9 cellular contexts compared by ENCODE assay signal in genomic region chr17:79798296-79799173, GRCh38. TPM values are rescaled to one million over a fixed set of nuclear protein-coding genes. Genes with fewer than 3 reads are reported as not detected.
A peak's percentile ranks its signal among the peaks of the same experiment; 100 is the strongest.
DNase-seq lines count a peak whose midpoint lies in the region; ATAC-seq and TF ChIP-seq lines count a peak whose summit lies in the region.
"Had no signal": no experiment of that assay in that cellular context is flagged by ENCODE, and none has a peak within 500 bp of the region (broad histone marks: within the 10 kb centered on the region; RNA-seq: fewer than 3 reads in every experiment).

No MANE protein-coding gene starts in this region.

- TF ChIP-seq CTCF in HFF-Myc (IDR thresholded peaks at IDR 0.05; ENCODE audit: low read depth, low read length, missing control alignments) (no peak), astrocyte of the cerebellum (IDR thresholded peaks at IDR 0.05; ENCODE audit: low read depth, low read length, missing control alignments) (no peak)

- no peak for DNase-seq in HFF-Myc (ENCODE audit: extremely low read depth, low read depth)
- no peak for DNase-seq in astrocyte of the cerebellum (ENCODE audit: low read depth)
- DNase-seq in mesenchymal stem cell = no peak
- DNase-seq in DMS79 (lab: John Stamatoyannopoulos, UW) = no peak
- no peak for DNase-seq in HEK293T (ENCODE audit: extremely low spot score)
- DNase-seq: foreskin melanocyte had no signal

- no peak overlapping the region for H3K4ac ChIP-seq in mesenchymal stem cell (ENCODE audit: low read depth in 1 of 2, low read length in 2 of 2)

- peaks cover 11% of the 10 kb centered on the region for H3K79me1 ChIP-seq in mesenchymal stem cell (replicated peaks; ENCODE audit: low read length, poor library complexity, severe bottlenecking)

- in situ Hi-C loops in astrocyte of the cerebellum (cut with HindIII; ENCODE audit: low sequenced_read_pairs) = loop anchor here (5.0 kb wide), 1 partner anchor 179 kb away; no protein-coding TSS in a partner anchor

- H2AFZ ChIP-seq in ACC112 (ENCODE audit: low read length, unreplicated experiment) (peak overlapping the region; percentile 48), mesenchymal stem cell (ENCODE audit: low read depth, low read length) (no peak overlapping the region)

- CTCF ChIA-PET in HEK293T (lab: Yijun Ruan, JAX) = interaction anchor here (0.6 to 1.5 kb wide), 2 partner anchors 9 to 14 kb away, joined by 3 read pairs; no protein-coding TSS in a partner anchor

- H3K4me3 ChIP-seq in ACC112 (ENCODE audit: low read depth, low read length) (peak overlapping the region; percentile 94), HFF-Myc (replicated peaks; ENCODE audit: low read depth, low read length) (peak overlapping the region; percentile 22), astrocyte of the cerebellum (ENCODE audit: low read depth, low read length) (peak overlapping the region; percentile 74), mesenchymal stem cell (ENCODE audit: insufficient read depth in 1 of 2, low read depth in 1 of 2, low read length in 2 of 2) (peak overlapping the region; percentile 11 to 46)

- H4K91ac ChIP-seq in mesenchymal stem cell (ENCODE audit: low read length) = no peak overlapping the region

- no peak overlapping the region for H3K9ac ChIP-seq in mesenchymal stem cell (ENCODE audit: low read length)

- WGBS in mesenchymal stem cell = 2% methylated on average over 69 of the region's 71 CpGs

- H3K79me2 ChIP-seq in ACC112 (ENCODE audit: control insufficient read depth, insufficient read depth, low read length, unreplicated experiment) = no peaks in the 10 kb centered on the region

- H3K9me3 ChIP-seq in mesenchymal stem cell (ENCODE audit: control insufficient read depth, low read length) = peaks cover 8% of the 10 kb centered on the region

- H2BK15ac ChIP-seq in mesenchymal stem cell (ENCODE audit: low read depth, poor library complexity, severe bottlenecking) = peak overlapping the region; percentile 60

- H3K4me1 ChIP-seq in ACC112 (ENCODE audit: control insufficient read depth, insufficient read depth, low read length, unreplicated experiment) (peaks cover 26% of the 10 kb centered on the region), mesenchymal stem cell (ENCODE audit: control insufficient read depth, insufficient read depth, low read depth, low read length) (peaks cover 52% of the 10 kb centered on the region)

- H3K27ac ChIP-seq in ACC112 (ENCODE audit: low read depth, low read length) (no peak overlapping the region), mesenchymal stem cell (ENCODE audit: low read length, poor library complexity, severe bottlenecking) (no peak overlapping the region)

- H3K4me2 ChIP-seq in mesenchymal stem cell (ENCODE audit: low read length, poor library complexity, severe bottlenecking) = peak overlapping the region; percentile 90

- no peak for ATAC-seq in HG03354 (IDR thresholded peaks at IDR 0.05; ENCODE audit: poor library complexity, severe bottlenecking, unreplicated experiment)
- no peak for ATAC-seq in HG03097 (IDR thresholded peaks at IDR 0.05; ENCODE audit: low FRiP score, unreplicated experiment)

- H4K8ac ChIP-seq in mesenchymal stem cell (ENCODE audit: low read length) = peak overlapping the region; percentile 35

- H2BK5ac ChIP-seq in mesenchymal stem cell (ENCODE audit: low read depth, low read length, poor library complexity, severe bottlenecking) = no peak overlapping the region

- no peak overlapping the region for H2BK120ac ChIP-seq in mesenchymal stem cell (ENCODE audit: low read depth, low read length)

- no peak overlapping the region for H2AK5ac ChIP-seq in mesenchymal stem cell (ENCODE audit: low read length, severe bottlenecking)

- no peak overlapping the region for H3K14ac ChIP-seq in mesenchymal stem cell (ENCODE audit: low read length in 2 of 2)

- H3K36me3 ChIP-seq in ACC112 (ENCODE audit: insufficient read depth, low read length) = no peaks in the 10 kb centered on the region
- peaks cover 0 to 14% of the 10 kb centered on the region in 2 experiments for H3K36me3 ChIP-seq in mesenchymal stem cell (ENCODE audit: control insufficient read depth in 1 of 2, insufficient read depth in 2 of 2, low read depth in 1 of 2, low read length in 2 of 2)

- H3K23ac ChIP-seq in mesenchymal stem cell (ENCODE audit: low read length in 2 of 2) = peak overlapping the region in 1 of 2 experiments; percentile 9

- peak overlapping the region in 1 of 2 experiments; percentile 54 for H2BK12ac ChIP-seq in mesenchymal stem cell (ENCODE audit: low read length in 2 of 2)

- POLR2A ChIA-PET in HEK293T (lab: Yijun Ruan, JAX) = interaction anchor here (1.1 to 4.2 kb wide), 5 partner anchors 13 to 195 kb away, joined by 3 to 33 read pairs (median 15); partner anchors contain the start of genes CBX2 and CBX4

- H3K27me3 ChIP-seq in ACC112 (ENCODE audit: insufficient read depth, low read length) (peaks cover 59% of the 10 kb centered on the region), mesenchymal stem cell (ENCODE audit: control insufficient read depth in 1 of 2, insufficient read depth in 1 of 2, low read length in 2 of 2) (peaks cover 55 to 59% of the 10 kb centered on the region in 2 experiments)

- H3K18ac ChIP-seq in mesenchymal stem cell (ENCODE audit: low read depth in 1 of 2, low read length in 2 of 2) = peak overlapping the region in 1 of 2 experiments; percentile 84

TF ChIP-seq in HEK293T, 16 proteins besides CTCF, POLR2A, EP300 and RAD21:
- TF ChIP-seq LEF1 (IDR thresholded peaks at IDR 0.05; ENCODE audit: borderline replicate concordance) (no peak), PKNOX1 (IDR thresholded peaks at IDR 0.05) (no peak), ZNF384 (IDR thresholded peaks at IDR 0.05) (no peak), ELF4 (IDR thresholded peaks at IDR 0.05) (no peak), BHLHE40 (IDR thresholded peaks at IDR 0.05; ENCODE audit: borderline replicate concordance) (no peak), FOXM1 (IDR thresholded peaks at IDR 0.05; ENCODE audit: borderline replicate concordance) (no peak), SP1 (IDR thresholded peaks at IDR 0.05) (no peak)

RNA-seq across cellular contexts. Expression of gene CBX8, which starts 1.7 kb away (rescaled TPM):
- polyA plus RNA-seq in mesenchymal stem cell (2013, experiment 1 of 2) = 2.9 TPM
- 2.8 TPM for polyA plus RNA-seq in mesenchymal stem cell (2013, experiment 2 of 2)

RNA-seq across cellular contexts. Expression of gene CBX2, which starts 20.6 kb away (rescaled TPM):
- polyA plus RNA-seq in mesenchymal stem cell (2013, experiment 1 of 2) = 2.2 TPM
- 1.9 TPM for polyA plus RNA-seq in mesenchymal stem cell (2013, experiment 2 of 2)

RNA-seq across cellular contexts. Expression of gene CBX4, which starts 40.7 kb away (rescaled TPM):
- 21.6 TPM for polyA plus RNA-seq in mesenchymal stem cell (2013, experiment 1 of 2)
- 21.8 TPM for polyA plus RNA-seq in mesenchymal stem cell (2013, experiment 2 of 2)

Comparison
In these comparisons a context has a peak if more than half of its experiments do, and no peak if none do; other contexts are left out.
1. H3K4me3 ChIP-seq: peak in every context shown above with its lines; median percentile 94 in ACC112; 74 in astrocyte of the cerebellum; 28 in mesenchymal stem cell; 22 in HFF-Myc.